In the genomic region with DNA sequence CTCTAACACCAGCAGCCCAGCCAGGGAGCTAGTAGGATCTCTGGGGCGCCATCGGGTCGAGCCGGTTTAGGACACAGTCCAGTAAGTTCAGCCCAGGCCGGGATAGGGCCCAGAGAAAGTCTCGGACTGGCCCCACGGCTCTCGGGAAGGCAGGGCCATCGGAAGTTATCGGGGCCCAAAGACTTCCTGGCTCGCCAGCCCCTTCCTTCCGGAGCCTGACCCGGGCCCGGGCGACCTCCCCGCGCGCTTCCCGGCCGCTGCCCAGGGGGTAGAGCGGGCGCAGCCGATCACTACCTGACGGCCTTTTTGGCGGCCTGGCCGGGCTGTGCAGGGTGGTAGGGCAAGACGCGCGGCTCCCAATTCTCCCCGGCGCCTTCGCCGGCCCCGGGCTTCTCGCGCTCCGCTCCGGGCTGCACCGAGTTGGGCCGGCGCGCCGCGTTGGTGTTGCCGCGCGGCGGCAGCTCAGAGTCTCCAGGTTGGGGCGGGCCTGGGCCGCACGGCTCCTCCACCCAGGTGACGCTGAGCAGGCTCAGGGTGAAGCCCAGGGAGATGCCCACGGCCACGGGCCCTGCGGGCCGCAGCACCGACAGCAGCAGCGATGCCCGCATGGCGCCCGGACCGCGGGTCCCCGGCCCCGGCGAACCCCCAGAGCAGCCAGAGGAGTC, we compare ENCODE assay signal across 1 cellular context.
TF ChIP-seq lines count a peak whose summit lies in the region.

No MANE protein-coding gene starts in this region.

TF ChIP-seq in HepG2, 621 proteins besides CTCF, POLR2A, EP300 and RAD21 (continues in another document):
- TF ChIP-seq SNRNP70 (IDR thresholded peaks at IDR 0.05; ENCODE audit: low read depth, low read length) = no peak
- no peak; the same call in 1 of the 2 replicates for TF ChIP-seq BORCS8-MEF2B (CRISPR knock-in tag; IDR thresholded peaks at IDR 0.05)
- no peak for TF ChIP-seq MXD4 (CRISPR knock-in tag; IDR thresholded peaks at IDR 0.05)
- 0 out of 2 replicates have a peak, but pooled peaks have one; percentile 24 for TF ChIP-seq ZNF83 (CRISPR knock-in tag; IDR thresholded peaks at IDR 0.05; ENCODE audit: borderline replicate concordance)
- 0 out of 2 replicates have a peak, but pooled peaks have one; percentile 44 for TF ChIP-seq ZNF737 (CRISPR knock-in tag; IDR thresholded peaks at IDR 0.05; ENCODE audit: borderline replicate concordance)
- no peak for TF ChIP-seq ZNF644 (CRISPR knock-in tag; IDR thresholded peaks at IDR 0.05; ENCODE audit: low read depth)
- TF ChIP-seq THYN1 (CRISPR knock-in tag; IDR thresholded peaks at IDR 0.05; ENCODE audit: borderline replicate concordance, low read depth) = no peak
- TF ChIP-seq ZNF772 (CRISPR knock-in tag; IDR thresholded peaks at IDR 0.05) = no peak
- TF ChIP-seq ZKSCAN5 (CRISPR knock-in tag; IDR thresholded peaks at IDR 0.05) = no peak
- TF ChIP-seq ZNF567 (CRISPR knock-in tag; IDR thresholded peaks at IDR 0.05; ENCODE audit: borderline replicate concordance) = no peak
- no peak for TF ChIP-seq HNRNPK (IDR thresholded peaks at IDR 0.05; ENCODE audit: low read depth, low read length, poor library complexity, severe bottlenecking)
- no peak; the same call in 1 of the 2 replicates for TF ChIP-seq RXRB (CRISPR knock-in tag; IDR thresholded peaks at IDR 0.05; ENCODE audit: borderline replicate concordance)
- TF ChIP-seq ZZZ3 (CRISPR knock-in tag; IDR thresholded peaks at IDR 0.05; ENCODE audit: borderline replicate concordance) = no peak
- TF ChIP-seq ZSCAN12 (CRISPR knock-in tag; IDR thresholded peaks at IDR 0.05) = peak; percentile 60; the same call in 1 of the 2 replicates
- TF ChIP-seq BRD4 (CRISPR knock-in tag; IDR thresholded peaks at IDR 0.05) = peak; percentile 64; the same call in 1 of the 2 replicates
- TF ChIP-seq ZIK1 (CRISPR knock-in tag; IDR thresholded peaks at IDR 0.05; ENCODE audit: borderline replicate concordance, low read depth) = no peak; the same call in 1 of the 2 replicates
- TF ChIP-seq ZNF557 (CRISPR knock-in tag; IDR thresholded peaks at IDR 0.05) = no peak
- TF ChIP-seq, protein P1, sequence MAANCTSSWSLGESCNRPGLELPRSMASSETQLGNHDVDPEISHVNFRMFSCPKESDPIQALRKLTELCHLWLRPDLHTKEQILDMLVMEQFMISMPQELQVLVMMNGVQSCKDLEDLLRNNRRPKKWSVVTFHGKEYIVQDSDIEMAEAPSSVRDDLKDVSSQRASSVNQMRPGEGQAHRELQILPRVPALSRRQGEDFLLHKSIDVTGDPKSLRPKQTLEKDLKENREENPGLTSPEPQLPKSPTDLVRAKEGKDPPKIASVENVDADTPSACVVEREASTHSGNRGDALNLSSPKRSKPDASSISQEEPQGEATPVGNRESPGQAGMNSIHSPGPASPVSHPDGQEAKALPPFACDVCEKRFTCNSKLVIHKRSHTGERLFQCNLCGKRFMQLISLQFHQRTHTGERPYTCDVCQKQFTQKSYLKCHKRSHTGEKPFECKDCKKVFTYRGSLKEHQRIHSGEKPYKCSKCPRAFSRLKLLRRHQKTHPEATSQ (CRISPR knock-in tag; IDR thresholded peaks at IDR 0.05; ENCODE audit: borderline replicate concordance) = no peak
- TF ChIP-seq ZNF251 (CRISPR knock-in tag; IDR thresholded peaks at IDR 0.05) = no peak
- no peak for TF ChIP-seq ZKSCAN8 (CRISPR knock-in tag; IDR thresholded peaks at IDR 0.05; ENCODE audit: borderline replicate concordance)
- no peak for TF ChIP-seq ZNF460 (CRISPR knock-in tag; IDR thresholded peaks at IDR 0.05; ENCODE audit: borderline replicate concordance)
- TF ChIP-seq ZNF225 (CRISPR knock-in tag; IDR thresholded peaks at IDR 0.05) = peak; percentile 58; the same call in 1 of the 2 replicates
- TF ChIP-seq POGZ (CRISPR knock-in tag; IDR thresholded peaks at IDR 0.05) = no peak
- no peak for TF ChIP-seq RFX1 (IDR thresholded peaks at IDR 0.05)
- TF ChIP-seq KDM6A (CRISPR knock-in tag; IDR thresholded peaks at IDR 0.05; ENCODE audit: low read depth) = no peak
- TF ChIP-seq, protein P2, sequence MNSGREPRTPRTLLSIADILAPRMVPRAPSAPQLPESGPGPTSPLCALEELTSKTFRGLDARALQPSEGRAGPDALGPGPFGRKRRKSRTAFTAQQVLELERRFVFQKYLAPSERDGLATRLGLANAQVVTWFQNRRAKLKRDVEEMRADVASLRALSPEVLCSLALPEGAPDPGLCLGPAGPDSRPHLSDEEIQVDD (CRISPR knock-in tag; IDR thresholded peaks at IDR 0.05; ENCODE audit: borderline replicate concordance) = 0 out of 2 replicates have a peak, but pooled peaks have one; percentile 17
- no peak for TF ChIP-seq NR2F6 (IDR thresholded peaks at IDR 0.05)
- TF ChIP-seq NR2F6 (CRISPR knock-in tag; IDR thresholded peaks at IDR 0.05) = no peak
- no peak; the same call in 1 of the 2 replicates for TF ChIP-seq ZNF367 (CRISPR knock-in tag; IDR thresholded peaks at IDR 0.05; ENCODE audit: borderline replicate concordance)
- TF ChIP-seq ZNF577 (CRISPR knock-in tag; IDR thresholded peaks at IDR 0.05; ENCODE audit: borderline replicate concordance, low read depth) = no peak
- TF ChIP-seq PCBP2 (optimal IDR thresholded peaks at IDR 0.05; ENCODE audit: low read depth, low read length, poor library complexity, severe bottlenecking) = no peak
- no peak for TF ChIP-seq NFE2L1 (CRISPR knock-in tag; IDR thresholded peaks at IDR 0.05; ENCODE audit: borderline replicate concordance)
- TF ChIP-seq AHR (CRISPR knock-in tag; IDR thresholded peaks at IDR 0.05) = peak; percentile 56; the same call in 1 of the 2 replicates
- TF ChIP-seq, protein P3, sequence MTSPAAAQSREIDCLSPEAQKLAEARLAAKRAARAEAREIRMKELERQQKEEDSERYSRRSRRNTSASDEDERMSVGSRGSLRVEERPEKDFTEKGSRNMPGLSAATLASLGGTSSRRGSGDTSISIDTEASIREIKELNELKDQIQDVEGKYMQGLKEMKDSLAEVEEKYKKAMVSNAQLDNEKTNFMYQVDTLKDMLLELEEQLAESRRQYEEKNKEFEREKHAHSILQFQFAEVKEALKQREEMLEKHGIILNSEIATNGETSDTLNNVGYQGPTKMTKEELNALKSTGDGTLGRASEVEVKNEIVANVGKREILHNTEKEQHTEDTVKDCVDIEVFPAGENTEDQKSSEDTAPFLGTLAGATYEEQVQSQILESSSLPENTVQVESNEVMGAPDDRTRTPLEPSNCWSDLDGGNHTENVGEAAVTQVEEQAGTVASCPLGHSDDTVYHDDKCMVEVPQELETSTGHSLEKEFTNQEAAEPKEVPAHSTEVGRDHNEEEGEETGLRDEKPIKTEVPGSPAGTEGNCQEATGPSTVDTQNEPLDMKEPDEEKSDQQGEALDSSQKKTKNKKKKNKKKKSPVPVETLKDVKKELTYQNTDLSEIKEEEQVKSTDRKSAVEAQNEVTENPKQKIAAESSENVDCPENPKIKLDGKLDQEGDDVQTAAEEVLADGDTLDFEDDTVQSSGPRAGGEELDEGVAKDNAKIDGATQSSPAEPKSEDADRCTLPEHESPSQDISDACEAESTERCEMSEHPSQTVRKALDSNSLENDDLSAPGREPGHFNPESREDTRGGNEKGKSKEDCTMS (CRISPR knock-in tag; conservative IDR thresholded peaks at IDR 0.05) = no peak
- no peak; the same call in none of the 2 replicates for TF ChIP-seq ZNF441 (CRISPR knock-in tag; IDR thresholded peaks at IDR 0.05; ENCODE audit: borderline replicate concordance)
- no peak for TF ChIP-seq ZNF432 (CRISPR knock-in tag; IDR thresholded peaks at IDR 0.05; ENCODE audit: borderline replicate concordance)
- no peak for TF ChIP-seq GRHL1 (CRISPR knock-in tag; conservative IDR thresholded peaks at IDR 0.05)
- peak; percentile 9; the same call in 1 of the 2 replicates for TF ChIP-seq ARNT2 (CRISPR knock-in tag; IDR thresholded peaks at IDR 0.05; ENCODE audit: low read depth)
- peak; percentile 50 for TF ChIP-seq HDAC2 (CRISPR knock-in tag; IDR thresholded peaks at IDR 0.05)
- TF ChIP-seq ZNF564 (CRISPR knock-in tag; IDR thresholded peaks at IDR 0.05) = peak; percentile 63; the same call in 1 of the 2 replicates
- no peak for TF ChIP-seq ARID3A (IDR thresholded peaks at IDR 0.05; ENCODE audit: low read depth, low read length)
- no peak for TF ChIP-seq KLF6 (CRISPR knock-in tag; IDR thresholded peaks at IDR 0.05)
- no peak for TF ChIP-seq ZBTB21 (CRISPR knock-in tag; IDR thresholded peaks at IDR 0.05)
- no peak for TF ChIP-seq YEATS2 (CRISPR knock-in tag; IDR thresholded peaks at IDR 0.05; ENCODE audit: borderline replicate concordance)
- TF ChIP-seq, protein P4, sequence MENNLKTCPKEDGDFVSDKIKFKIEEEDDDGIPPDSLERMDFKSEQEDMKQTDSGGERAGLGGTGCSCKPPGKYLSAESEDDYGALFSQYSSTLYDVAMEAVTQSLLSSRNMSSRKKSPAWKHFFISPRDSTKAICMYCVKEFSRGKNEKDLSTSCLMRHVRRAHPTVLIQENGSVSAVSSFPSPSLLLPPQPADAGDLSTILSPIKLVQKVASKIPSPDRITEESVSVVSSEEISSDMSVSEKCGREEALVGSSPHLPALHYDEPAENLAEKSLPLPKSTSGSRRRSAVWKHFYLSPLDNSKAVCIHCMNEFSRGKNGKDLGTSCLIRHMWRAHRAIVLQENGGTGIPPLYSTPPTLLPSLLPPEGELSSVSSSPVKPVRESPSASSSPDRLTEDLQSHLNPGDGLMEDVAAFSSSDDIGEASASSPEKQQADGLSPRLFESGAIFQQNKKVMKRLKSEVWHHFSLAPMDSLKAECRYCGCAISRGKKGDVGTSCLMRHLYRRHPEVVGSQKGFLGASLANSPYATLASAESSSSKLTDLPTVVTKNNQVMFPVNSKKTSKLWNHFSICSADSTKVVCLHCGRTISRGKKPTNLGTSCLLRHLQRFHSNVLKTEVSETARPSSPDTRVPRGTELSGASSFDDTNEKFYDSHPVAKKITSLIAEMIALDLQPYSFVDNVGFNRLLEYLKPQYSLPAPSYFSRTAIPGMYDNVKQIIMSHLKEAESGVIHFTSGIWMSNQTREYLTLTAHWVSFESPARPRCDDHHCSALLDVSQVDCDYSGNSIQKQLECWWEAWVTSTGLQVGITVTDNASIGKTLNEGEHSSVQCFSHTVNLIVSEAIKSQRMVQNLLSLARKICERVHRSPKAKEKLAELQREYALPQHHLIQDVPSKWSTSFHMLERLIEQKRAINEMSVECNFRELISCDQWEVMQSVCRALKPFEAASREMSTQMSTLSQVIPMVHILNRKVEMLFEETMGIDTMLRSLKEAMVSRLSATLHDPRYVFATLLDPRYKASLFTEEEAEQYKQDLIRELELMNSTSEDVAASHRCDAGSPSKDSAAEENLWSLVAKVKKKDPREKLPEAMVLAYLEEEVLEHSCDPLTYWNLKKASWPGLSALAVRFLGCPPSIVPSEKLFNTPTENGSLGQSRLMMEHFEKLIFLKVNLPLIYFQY (CRISPR knock-in tag; IDR thresholded peaks at IDR 0.05; ENCODE audit: borderline replicate concordance) = peak; percentile 61; the same call in 1 of the 2 replicates
- TF ChIP-seq HMGXB3 (CRISPR knock-in tag; IDR thresholded peaks at IDR 0.05; ENCODE audit: borderline replicate concordance) = no peak
